ENCODE assay signal across 8 cellular contexts in the genomic region with DNA sequence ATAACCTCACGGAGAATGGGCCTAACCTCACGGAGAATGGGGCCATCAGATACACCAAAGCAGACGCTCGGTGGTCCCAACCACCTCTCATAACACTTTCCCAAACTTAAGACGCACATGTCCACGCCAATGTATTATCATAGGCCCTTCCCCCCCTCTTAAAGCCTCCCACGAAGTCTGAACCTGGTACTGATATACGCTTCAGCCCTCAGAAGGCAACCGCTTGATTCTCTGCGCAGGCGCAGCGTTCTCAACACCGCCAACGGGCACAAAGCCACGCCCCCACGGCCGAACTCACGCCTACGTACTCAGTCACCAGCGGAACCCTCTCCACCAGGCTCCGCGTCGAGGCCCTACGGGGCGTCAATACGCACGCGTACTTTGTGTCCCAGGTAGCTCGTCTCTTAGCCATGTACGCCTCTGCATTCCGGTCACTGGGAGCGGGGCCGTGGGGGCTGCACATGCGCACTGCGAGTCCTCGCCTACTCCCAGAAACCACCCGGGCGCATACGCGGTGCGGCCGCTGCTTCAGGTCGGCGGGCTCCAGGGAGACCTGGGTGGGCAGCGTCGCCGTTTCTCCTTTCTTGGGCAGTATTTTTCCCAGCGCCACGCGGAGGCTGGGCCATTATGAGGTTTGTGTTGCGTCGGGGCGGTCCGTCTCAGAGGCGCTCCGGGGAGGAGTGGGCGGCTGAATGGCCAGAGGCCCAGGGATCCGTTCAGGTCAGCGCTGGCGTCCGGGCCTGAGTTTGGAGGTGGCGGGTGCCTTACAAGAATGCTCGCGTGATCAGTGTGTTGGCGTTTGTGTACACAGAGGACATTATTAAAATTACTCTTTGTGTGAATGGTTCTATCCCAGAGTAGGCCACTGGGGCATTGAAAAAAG. TPM values are rescaled to one million over a fixed set of nuclear protein-coding genes. Genes with fewer than 3 reads are reported as not detected.
A peak's percentile ranks its signal among the peaks of the same experiment; 100 is the strongest.
DNase-seq lines count a peak whose midpoint lies in the region; ATAC-seq and TF ChIP-seq lines count a peak whose summit lies in the region.

No MANE protein-coding gene starts in this region.

- TF ChIP-seq EP300 in suprapubic skin (IDR thresholded peaks at IDR 0.05): no peak

- H3K4me1 Mint-ChIP-seq in osteocyte (ENCODE audit: unreplicated experiment): peaks cover 16% of the 10 kb centered on the region

- no peaks in the 10 kb centered on the region for H3K27me3 ChIP-seq in suprapubic skin

- peak overlapping the region; percentile 83 for H3K4me3 Mint-ChIP-seq in osteocyte (ENCODE audit: unreplicated experiment)

- H3K36me3 Mint-ChIP-seq in osteocyte (ENCODE audit: unreplicated experiment): peaks cover 19% of the 10 kb centered on the region

- ATAC-seq in GM18909 (IDR thresholded peaks at IDR 0.05; ENCODE audit: poor library complexity, unreplicated experiment) (peak; percentile 60), GM18861 (IDR thresholded peaks at IDR 0.05; ENCODE audit: unreplicated experiment) (no peak)

- TF ChIP-seq POLR2A in suprapubic skin (IDR thresholded peaks at IDR 0.05): no peak

- no peaks in the 10 kb centered on the region for H3K27me3 Mint-ChIP-seq in osteocyte (ENCODE audit: unreplicated experiment)

- peaks cover 20% of the 10 kb centered on the region for H3K36me3 ChIP-seq in suprapubic skin

- peaks cover 14% of the 10 kb centered on the region for H3K4me1 ChIP-seq in suprapubic skin

- peak; percentile 96 for DNase-seq in KG1 (lab: John Stamatoyannopoulos, UW)
- DNase-seq in SW 1271 (lab: John Stamatoyannopoulos, UW): peak; percentile 35 to 81
- DNase-seq in cardiac septum (ENCODE audit: low spot score): peak; percentile 96
- peak; percentile 91 for DNase-seq in osteocyte (ENCODE audit: extremely low spot score, unreplicated experiment)
- peak; percentile 93 to 95 for DNase-seq in suprapubic skin (ENCODE audit: low spot score in 2 of 2)

- H3K4me3 ChIP-seq in suprapubic skin: peak overlapping the region; percentile 69

- 5 to 8% (median 6%) methylated on average over 65 of the region's 65 CpGs for WGBS in adipose tissue, 3 donors
- 13% methylated on average over 25 of the region's 65 CpGs for WGBS in suprapubic skin

- peak overlapping the region; percentile 91 for H3K27ac Mint-ChIP-seq in osteocyte (ENCODE audit: unreplicated experiment)

- peaks cover 12% of the 10 kb centered on the region for H3K9me3 ChIP-seq in suprapubic skin

- TF ChIP-seq CTCF in osteocyte (IDR thresholded peaks at IDR 0.05) (no peak), suprapubic skin (IDR thresholded peaks at IDR 0.05) (no peak)

- H3K27ac ChIP-seq in adipose tissue (ENCODE audit: low read depth, low read length) (peak overlapping the region; percentile 14), suprapubic skin (peak overlapping the region; percentile 83)

- intact Hi-C loops in cardiac septum (cut with DNase I): no loop called here

- H3K9me3 Mint-ChIP-seq in osteocyte (ENCODE audit: unreplicated experiment): peaks cover 66% of the 10 kb centered on the region

RNA-seq across cellular contexts. Expression of a gene that starts 25.3 kb away (rescaled TPM):
- 1 to 10 TPM; 2.1 to 3.8 (median 2.3) TPM for polyA plus RNA-seq in adipose tissue
- total RNA-seq in cardiac septum: 4.9 TPM
- 3.8 and 6.1 TPM in 2 replicates for total RNA-seq in osteocyte
- 1 to 10 TPM; 2.6 to 5.2 (median 3.1) TPM for total RNA-seq in suprapubic skin

RNA-seq across cellular contexts. Expression of a gene that starts 36.1 kb away (rescaled TPM):
- polyA plus RNA-seq in adipose tissue: 1 to 10 TPM; 1.5 to 2.1 (median 1.9) TPM
- 7.3 TPM for total RNA-seq in cardiac septum
- total RNA-seq in osteocyte: 9.5 and 10.2 TPM in 2 replicates
- total RNA-seq in suprapubic skin: 1 to 10 TPM; 1.5 to 3.2 (median 2.3) TPM

RNA-seq across cellular contexts. Expression of a gene that starts 53.4 kb away (rescaled TPM):
- 1 to 10 TPM; 3.2 to 7.5 (median 4.3) TPM for polyA plus RNA-seq in adipose tissue
- total RNA-seq in cardiac septum: 24.4 TPM
- total RNA-seq in osteocyte: 8.9 and 11.1 TPM in 2 replicates
- 1 to 10 TPM; 4.7 to 7.9 (median 7.1) TPM for total RNA-seq in suprapubic skin
